In genomic region chr4:124409044-124409443, GRCh38 we compare ENCODE assay signal across 1 cellular context.
TF ChIP-seq lines count a peak whose summit lies in the region.

No MANE protein-coding gene starts in this region.

TF ChIP-seq in H1, 55 proteins besides CTCF, POLR2A, EP300 and RAD21:
- TF ChIP-seq EZH2 (IDR thresholded peaks at IDR 0.05; ENCODE audit: low read depth, low read length, severe bottlenecking) (no peak), SRF (IDR thresholded peaks at IDR 0.05; ENCODE audit: low read depth, low read length) (no peak), CHD7 (IDR thresholded peaks at IDR 0.05; ENCODE audit: insufficient replicate concordance, low read length) (no peak), SAP30 (IDR thresholded peaks at IDR 0.05; ENCODE audit: insufficient read depth, insufficient replicate concordance, low read length) (no peak), SIX5 (IDR thresholded peaks at IDR 0.05; ENCODE audit: low read depth, low read length) (no peak), CTBP2 (IDR thresholded peaks at IDR 0.05; ENCODE audit: borderline replicate concordance, insufficient read depth, insufficient read length, low read length) (no peak)
